12 cellular contexts compared by ENCODE assay signal in the genomic region with DNA sequence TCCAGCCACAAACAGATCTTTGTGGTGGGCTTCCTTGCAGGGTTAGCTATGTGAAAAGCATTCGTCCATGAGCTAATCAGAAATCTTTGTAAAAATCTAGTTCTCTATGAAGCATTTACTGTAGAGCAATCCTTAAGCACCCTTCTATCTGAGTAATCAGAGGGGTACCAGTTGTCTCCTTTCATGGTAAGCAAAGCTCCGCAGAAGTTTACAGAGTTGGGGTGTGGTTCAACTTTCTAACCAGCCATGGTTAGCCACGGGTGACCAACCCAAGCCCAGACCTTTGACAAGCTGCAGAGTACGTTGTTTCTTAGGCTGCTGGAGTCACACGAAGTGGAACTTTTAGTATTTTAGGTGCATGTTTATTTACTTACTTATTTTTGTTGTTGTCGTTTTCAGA.
A peak's percentile ranks its signal among the peaks of the same experiment; 100 is the strongest.
DNase-seq lines count a peak whose midpoint lies in the region; ATAC-seq lines count a peak whose summit lies in the region.
"Had no signal": no experiment of that assay in that cellular context is flagged by ENCODE, and none has a peak within 500 bp of the region (broad histone marks: within the 10 kb centered on the region; RNA-seq: fewer than 3 reads in every experiment).

No MANE protein-coding gene starts in this region.

- H3K36me3 ChIP-seq in naive thymus-derived CD4-positive, alpha-beta T cell (ENCODE audit: control insufficient read depth in 2 of 3, insufficient read depth in 3 of 3, low read length in 3 of 3): no peaks in the 10 kb centered on the region

- POLR2A ChIA-PET in naive thymus-derived CD4-positive, alpha-beta T cell (lab: Charles Lee): interaction anchor here (0.7 to 0.8 kb wide), 2 partner anchors 10 to 30 kb away, joined by 3 read pairs; no protein-coding TSS in a partner anchor

- CTCF ChIA-PET in naive thymus-derived CD4-positive, alpha-beta T cell (lab: Charles Lee): interaction anchor here (1.0 kb wide), 1 partner anchor 77 kb away, joined by 3 read pairs; no protein-coding TSS in a partner anchor

- no peak overlapping the region for H3K27ac ChIP-seq in naive thymus-derived CD4-positive, alpha-beta T cell (ENCODE audit: low read depth, low read length)

- H3K4me1 Mint-ChIP-seq in IgD-negative memory B cell: peaks cover 19 to 36% (median 33%) of the 10 kb centered on the region in 3 donors
- H3K4me1 Mint-ChIP-seq in naive thymus-derived CD4-positive, alpha-beta T cell: peaks cover 35 to 71% (median 56%) of the 10 kb centered on the region in 7 donors

- H3K4me3 Mint-ChIP-seq in IgD-negative memory B cell: peak overlapping the region; percentile 41 to 82 (median 60)
- peak overlapping the region in 8 of 10 donors; percentile 43 to 80 (median 66) for H3K4me3 Mint-ChIP-seq in naive thymus-derived CD4-positive, alpha-beta T cell

- no peaks in the 10 kb centered on the region for H3K9me3 ChIP-seq in naive thymus-derived CD4-positive, alpha-beta T cell (ENCODE audit: control insufficient read depth in 2 of 3, low read length in 3 of 3)
- H3K9me3 ChIP-seq: heart left ventricle had no signal

- H3K9me3 Mint-ChIP-seq in IgD-negative memory B cell: no peaks in the 10 kb centered on the region
- H3K9me3 Mint-ChIP-seq in naive thymus-derived CD4-positive, alpha-beta T cell: peaks cover 0 to 7% (median 0%) of the 10 kb centered on the region in 11 donors

- ATAC-seq in GM18520 (IDR thresholded peaks at IDR 0.05; ENCODE audit: unreplicated experiment): peak; percentile 25
- peak; percentile 52 for ATAC-seq in GM21723 (IDR thresholded peaks at IDR 0.05; ENCODE audit: unreplicated experiment)
- ATAC-seq in naive thymus-derived CD4-positive, alpha-beta T cell: no peak
- ATAC-seq in HG02623 (IDR thresholded peaks at IDR 0.05; ENCODE audit: unreplicated experiment): no peak
- ATAC-seq in HG02884 (IDR thresholded peaks at IDR 0.05; ENCODE audit: unreplicated experiment): no peak
- ATAC-seq: heart left ventricle had no signal

- no peaks in the 10 kb centered on the region for H3K27me3 Mint-ChIP-seq in IgD-negative memory B cell
- no peaks in the 10 kb centered on the region for H3K27me3 Mint-ChIP-seq in naive thymus-derived CD4-positive, alpha-beta T cell

- peak overlapping the region; percentile 69 to 92 (median 77) for H3K27ac Mint-ChIP-seq in IgD-negative memory B cell
- H3K27ac Mint-ChIP-seq in naive thymus-derived CD4-positive, alpha-beta T cell: peak overlapping the region in 8 of 9 donors; percentile 85 to 97 (median 91)

- H3K27me3 ChIP-seq in naive thymus-derived CD4-positive, alpha-beta T cell (ENCODE audit: control insufficient read depth in 2 of 2, insufficient read depth in 2 of 2, low read length in 2 of 2): no peaks in the 10 kb centered on the region
- H3K27me3 ChIP-seq: heart left ventricle had no signal

- H3K4me3 ChIP-seq in naive thymus-derived CD4-positive, alpha-beta T cell (ENCODE audit: low read length): no peak overlapping the region
- H3K4me3 ChIP-seq: heart left ventricle had no signal

- H3K36me3 Mint-ChIP-seq in IgD-negative memory B cell: peaks cover 7% of the 10 kb centered on the region
- peaks cover 4 to 21% (median 15%) of the 10 kb centered on the region in 5 donors for H3K36me3 Mint-ChIP-seq in naive thymus-derived CD4-positive, alpha-beta T cell

- peaks cover 0 to 54% of the 10 kb centered on the region in 2 donors for H3K4me1 ChIP-seq in naive thymus-derived CD4-positive, alpha-beta T cell (ENCODE audit: control insufficient read depth in 2 of 2, insufficient read depth in 2 of 2, low read length in 2 of 2)

- intact Hi-C loops in naive thymus-derived CD4-positive, alpha-beta T cell (cut with micrococcal nuclease): no loop called here

- no peak for DNase-seq in naive thymus-derived CD4-positive, alpha-beta T cell
- no peak for DNase-seq in NCI-H146 (lab: John Stamatoyannopoulos, UW)
- no peak for DNase-seq in Ammon's horn (ENCODE audit: low spot score)
- DNase-seq: dermis blood vessel endothelial cell, DMS79 treated with DMSO at 0.1 percent for 48 hours, heart left ventricle, T-helper 9 cell had no signal

Comparison
In these comparisons a context has a peak if more than half of its experiments do, and no peak if none do; other contexts are left out.
1. ATAC-seq: peak in GM18520 (single experiment) and GM21723 (single experiment); none in naive thymus-derived CD4-positive, alpha-beta T cell (single experiment), HG02623 (single experiment) and HG02884 (single experiment).